In the genomic region with DNA sequence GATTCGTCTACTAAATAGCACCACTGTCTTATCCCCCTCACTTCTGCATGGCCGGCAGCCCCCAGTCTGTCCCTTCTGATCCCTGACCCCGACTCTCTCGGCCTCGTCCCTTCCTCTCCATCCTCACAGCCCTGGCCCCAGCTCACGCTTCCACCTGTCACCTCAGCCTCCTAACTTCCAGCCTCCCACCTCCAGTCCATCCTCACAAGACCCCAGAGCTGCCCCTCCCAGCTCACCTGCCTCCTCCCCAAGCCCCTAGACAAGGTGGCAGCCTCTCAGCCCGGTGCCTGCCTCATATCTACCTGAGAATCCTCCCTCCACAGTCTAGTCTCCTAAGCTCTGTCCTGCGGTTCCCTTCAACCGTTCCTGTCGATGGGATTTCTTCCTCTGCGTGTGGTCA, we compare ENCODE assay signal across 18 cellular contexts. TPM values are rescaled to one million over a fixed set of nuclear protein-coding genes. Genes with fewer than 3 reads are reported as not detected.
DNase-seq lines count a peak whose midpoint lies in the region; ATAC-seq and TF ChIP-seq lines count a peak whose summit lies in the region.
"Had no signal": no experiment of that assay in that cellular context is flagged by ENCODE, and none has a peak within 500 bp of the region (broad histone marks: within the 10 kb centered on the region; RNA-seq: fewer than 3 reads in every experiment).

No MANE protein-coding gene starts in this region.

- no peak for TF ChIP-seq EP300 in SK-N-SH (IDR thresholded peaks at IDR 0.05; ENCODE audit: borderline replicate concordance in 1 of 2, low read depth in 1 of 2, low read length in 1 of 2)

- H3K9ac ChIP-seq in SK-N-SH, result no peak overlapping the region

- H3K27ac ChIP-seq in Panc1 (ENCODE audit: low read length) (no peak overlapping the region), SK-N-SH (ENCODE audit: low read depth in 2 of 2, low read length in 1 of 2) (no peak overlapping the region)

- H3K27me3 ChIP-seq in Panc1 (ENCODE audit: control insufficient read depth, insufficient read depth, low read length) (no peaks in the 10 kb centered on the region), SK-N-SH (ENCODE audit: insufficient read depth) (peaks cover 12% of the 10 kb centered on the region)

- no peak for ATAC-seq in Panc1
- no peak for ATAC-seq in GM19452 (IDR thresholded peaks at IDR 0.05; ENCODE audit: unreplicated experiment)

- H4K20me1 ChIP-seq in SK-N-SH (ENCODE audit: insufficient read depth), result no peaks in the 10 kb centered on the region

- TSS peak; percentile 48 for BruUV-seq in Panc1 (replicated peaks; lab: Mats Ljungman, UMichigan)

- no peak overlapping the region for H3K4me3 ChIP-seq in Panc1 (ENCODE audit: low read depth in 2 of 2, low read length in 2 of 2)
- H3K4me3 ChIP-seq in SK-N-SH (ENCODE audit: low read depth in 2 of 2, low read length in 1 of 2), result no peak overlapping the region

- H3K79me2 ChIP-seq in SK-N-SH (ENCODE audit: insufficient read depth), result no peaks in the 10 kb centered on the region

- H3K9me2 ChIP-seq in SK-N-SH, result no peaks in the 10 kb centered on the region

- H3K9me3 ChIP-seq in Panc1 (ENCODE audit: control insufficient read depth, insufficient read depth, low read depth, low read length), result no peaks in the 10 kb centered on the region
- no peaks in the 10 kb centered on the region for H3K9me3 ChIP-seq in SK-N-SH

- POLR2A ChIA-PET in Panc1 (lab: Charles Lee), result no interaction called here
- POLR2A ChIA-PET in SK-N-SH (lab: Yijun Ruan, JAX), result no interaction called here

- TF ChIP-seq RAD21 in SK-N-SH (IDR thresholded peaks at IDR 0.05; ENCODE audit: low read length), result no peak

- no peak overlapping the region for H3K4me2 ChIP-seq in SK-N-SH

- intact Hi-C loops in Panc1 (cut with micrococcal nuclease; ENCODE audit: unreplicated experiment) (no loop called here), posterior vena cava (cut with DNase I) (no loop called here)

- CTCF ChIA-PET in Panc1 (lab: Charles Lee), result no interaction called here
- CTCF ChIA-PET in SK-N-SH (lab: Yijun Ruan, JAX), result no interaction called here

- no peaks in the 10 kb centered on the region for H3F3A ChIP-seq in SK-N-SH (replicated peaks; ENCODE audit: insufficient read depth)

- no peak overlapping the region for H2AFZ ChIP-seq in SK-N-SH (ENCODE audit: low read depth)

- H3K4me1 ChIP-seq in Panc1 (ENCODE audit: control insufficient read depth, insufficient read depth, low read length) (peaks cover 3% of the 10 kb centered on the region; the same call in 1 of the 2 replicates), SK-N-SH (ENCODE audit: control insufficient read depth in 1 of 2, insufficient read depth in 2 of 2, low read depth in 1 of 2, low read length in 1 of 2) (peaks cover 0 to 2% of the 10 kb centered on the region in 2 experiments; a peak in 1 of 4 replicates)

- in situ Hi-C loops in GM13977 (cut with MboI; ENCODE audit: low pct_unique_long_range_greater_than_20kb, low sequenced_read_pairs, unreplicated experiment), result no loop called here
- in situ Hi-C loops in Panc1 (cut with HindIII; ENCODE audit: low pct_unique_long_range_greater_than_20kb, low sequenced_read_pairs), result no loop called here

- no peak for TF ChIP-seq CTCF in GM13977 (IDR thresholded peaks at IDR 0.05; ENCODE audit: extremely low read depth, insufficient read depth, missing control alignments)
- TF ChIP-seq CTCF in GM20000 (IDR thresholded peaks at IDR 0.05; ENCODE audit: extremely low read depth, missing control alignments), result no peak
- no peak for TF ChIP-seq CTCF in Panc1 (IDR thresholded peaks at IDR 0.05)
- no peak for TF ChIP-seq CTCF in SK-N-SH (IDR thresholded peaks at IDR 0.05)

- H3K36me3 ChIP-seq in Panc1 (ENCODE audit: control insufficient read depth, insufficient read depth, low read length), result no peaks in the 10 kb centered on the region
- no peaks in the 10 kb centered on the region for H3K36me3 ChIP-seq in SK-N-SH (replicated peaks in 1 of 2; ENCODE audit: control insufficient read depth in 1 of 2, insufficient read depth in 2 of 2, low read length in 1 of 2)

- peak; percentile 4 for DNase-seq in GM13977 (ENCODE audit: low spot score)
- peak; percentile 3 for DNase-seq in GM20000 (ENCODE audit: low spot score)
- no peak for DNase-seq in Panc1 (ENCODE audit: low read depth, low spot score)
- DNase-seq in posterior vena cava (ENCODE audit: low spot score), result peak; percentile 59
- no peak for DNase-seq in NCI-H774 (lab: John Stamatoyannopoulos, UW)
- no peak for DNase-seq in SK-N-SH
- DNase-seq: C1 segment of cervical spinal cord; Calu3; CD4-positive, alpha-beta memory T cell; COR-L47; DMS53; DMS79 treated with DMSO at 0.1 percent for 48 hours; GF-D8; GOT3; HCEC 1CT had no signal

- WGBS in SK-N-SH (ENCODE audit: low lambda C conversion rate), result 69% methylated on average over 11 of the region's 11 CpGs

TF ChIP-seq in SK-N-SH, 30 proteins besides CTCF, POLR2A, EP300 and RAD21:
- no peak for TF ChIP-seq GABPA (IDR thresholded peaks at IDR 0.05; ENCODE audit: low read depth)
- TF ChIP-seq ELF1 (IDR thresholded peaks at IDR 0.05), result no peak
- TF ChIP-seq NRF1 (IDR thresholded peaks at IDR 0.05; ENCODE audit: low read depth, low read length), result no peak

RNA-seq across cellular contexts. Expression of a gene that starts 10.0 kb away (rescaled TPM):
- 10.8 TPM for total RNA-seq in Panc1 (2021; ENCODE audit: unreplicated experiment)
- polyA plus RNA-seq in Panc1 (2012; ENCODE audit: insufficient read length), result 13.8 TPM
- under 1 TPM; 0.83 to 0.90 TPM for total RNA-seq in posterior vena cava
- polyA plus RNA-seq in SK-N-SH (2012; rRNA removed), result 0.26 and 0.30 TPM in 2 replicates
- 0.14 and 0.37 TPM in 2 replicates for polyA plus RNA-seq in SK-N-SH (2012; cell fraction: cytosol; rRNA removed)
- polyA plus RNA-seq in SK-N-SH (2012; cell fraction: nucleus; rRNA removed), result 2.4 and 2.7 TPM in 2 replicates
- total RNA-seq: A172 had no signal
- polyA plus RNA-seq: CD4-positive, alpha-beta memory T cell had no signal

RNA-seq across cellular contexts. Expression of a gene that starts 46.3 kb away (rescaled TPM):
- total RNA-seq in Panc1 (2021; ENCODE audit: unreplicated experiment) (2.5 TPM), posterior vena cava (under 1 TPM; 0.33 to 0.37 TPM)
- 0.99 TPM for polyA plus RNA-seq in Panc1 (2012; ENCODE audit: insufficient read length)
- 0.43 and 0.76 TPM in 2 replicates for polyA plus RNA-seq in SK-N-SH (2012; rRNA removed)
- 0.05 and 0.20 TPM in 2 replicates for polyA plus RNA-seq in SK-N-SH (2012; cell fraction: cytosol; rRNA removed)
- polyA plus RNA-seq in SK-N-SH (2012; cell fraction: nucleus; rRNA removed), result 3.4 and 4.7 TPM in 2 replicates
- total RNA-seq: Daoy had no signal

RNA-seq across cellular contexts. Expression of a gene that starts 57.1 kb away (rescaled TPM):
- total RNA-seq in Panc1 (2021; ENCODE audit: unreplicated experiment) (55.8 TPM), posterior vena cava (10 to 100 TPM; 65.0 to 82.3 TPM)
- 81.9 TPM for polyA plus RNA-seq in Panc1 (2012; ENCODE audit: insufficient read length)
- 72.8 and 108 TPM in 2 replicates for polyA plus RNA-seq in SK-N-SH (2012; rRNA removed)
- 66.3 and 75.1 TPM in 2 replicates for polyA plus RNA-seq in SK-N-SH (2012; cell fraction: cytosol; rRNA removed)
- polyA plus RNA-seq in SK-N-SH (2012; cell fraction: nucleus; rRNA removed), result 141 and 150 TPM in 2 replicates

Comparison
In these comparisons a context has a peak if more than half of its experiments do, and no peak if none do; other contexts are left out.
1. DNase-seq: peak in GM13977 (single experiment), GM20000 (single experiment) and posterior vena cava (single experiment); none in Panc1 (single experiment), NCI-H774 (single experiment) and SK-N-SH (single experiment).